Comparison of ENCODE assay signal across 8 cellular contexts in the genomic region with DNA sequence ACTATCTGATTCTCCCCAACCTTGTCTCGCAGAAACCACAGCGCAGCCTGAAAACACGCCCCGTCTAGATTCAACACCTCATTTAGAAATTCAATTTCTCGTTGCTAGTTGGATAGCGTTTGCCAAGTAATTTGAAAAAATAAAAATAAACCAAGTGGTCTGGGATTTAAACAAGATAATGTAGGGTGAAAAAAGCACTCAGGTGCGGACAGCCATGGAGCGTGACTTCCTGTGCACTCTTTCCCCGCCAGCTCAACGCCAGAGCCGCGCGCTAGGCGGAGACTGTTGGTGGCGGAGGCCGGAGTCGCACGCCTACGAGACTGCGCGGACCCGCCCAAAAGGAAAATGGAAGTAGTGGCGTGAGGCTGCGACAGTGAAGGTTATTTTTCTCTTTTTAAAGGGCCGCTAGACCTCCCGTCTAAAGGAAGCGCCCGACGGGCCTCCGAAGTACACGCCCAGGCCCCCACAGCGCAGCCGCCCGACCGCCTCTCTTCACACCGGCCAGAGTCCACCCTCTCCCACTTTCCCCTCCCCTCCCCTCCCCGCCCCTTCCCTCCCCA. TPM values are rescaled to one million over a fixed set of nuclear protein-coding genes. Genes with fewer than 3 reads are reported as not detected.
DNase-seq lines count a peak whose midpoint lies in the region; ATAC-seq lines count a peak whose summit lies in the region.

No MANE protein-coding gene starts in this region.

- H3K9me3 ChIP-seq in effector memory CD4-positive, alpha-beta T cell (ENCODE audit: control insufficient read depth, low read length): no peaks in the 10 kb centered on the region
- H3K9me3 ChIP-seq in muscle layer of colon (ENCODE audit: low read length) (no peaks in the 10 kb centered on the region), thymus (ENCODE audit: control insufficient read depth) (no peaks in the 10 kb centered on the region)

- peaks cover 8% of the 10 kb centered on the region for H3K9me3 Mint-ChIP-seq in activated CD4-positive, alpha-beta T cell treated with anti-CD3 and anti-CD28 coated beads, Interleukin-2, amount 10 ng/mL, durations not matched to agents 7 days and 5 days

- H3K36me3 ChIP-seq in effector memory CD4-positive, alpha-beta T cell (ENCODE audit: control insufficient read depth, insufficient read depth, low read length): no peaks in the 10 kb centered on the region
- no peaks in the 10 kb centered on the region for H3K36me3 ChIP-seq in muscle layer of colon (ENCODE audit: insufficient read depth, low read length)
- no peaks in the 10 kb centered on the region for H3K36me3 ChIP-seq in thymus (ENCODE audit: control insufficient read depth, insufficient read depth)

- peak; percentile 80 for ATAC-seq in HG03064 (IDR thresholded peaks at IDR 0.05; ENCODE audit: low read depth, unreplicated experiment)

- POLR2A ChIA-PET in activated CD4-positive, alpha-beta T cell treated with anti-CD3 and anti-CD28 coated beads, Interleukin-2, amount 10 ng/mL, durations not matched to agents 7 days and 5 days (lab: Charles Lee): no interaction called here

- under 1% methylated on average over 37 of the region's 37 CpGs for whole genome bisulfite sequencing in thymus

- peaks cover 32% of the 10 kb centered on the region for H3K4me1 Mint-ChIP-seq in activated CD4-positive, alpha-beta T cell treated with anti-CD3 and anti-CD28 coated beads, Interleukin-2, amount 10 ng/mL, durations not matched to agents 7 days and 5 days

- CTCF ChIA-PET in activated CD4-positive, alpha-beta T cell treated with anti-CD3 and anti-CD28 coated beads, Interleukin-2, amount 10 ng/mL, durations not matched to agents 7 days and 5 days (lab: Charles Lee): interaction anchor here (0.9 to 1.7 kb wide), 4 partner anchors 11 to 44 kb away, joined by 3 to 5 read pairs (median 4); no protein-coding TSS in a partner anchor

- H3K36me3 Mint-ChIP-seq in activated CD4-positive, alpha-beta T cell treated with anti-CD3 and anti-CD28 coated beads, Interleukin-2, amount 10 ng/mL, durations not matched to agents 7 days and 5 days (ENCODE audit: low read depth): peaks cover 28% of the 10 kb centered on the region

- no peaks in the 10 kb centered on the region for H3K27me3 ChIP-seq in effector memory CD4-positive, alpha-beta T cell (replicated peaks; ENCODE audit: control insufficient read depth, insufficient read depth, low read length, poor library complexity, severe bottlenecking)
- H3K27me3 ChIP-seq in muscle layer of colon (ENCODE audit: control insufficient read depth in 1 of 2, insufficient read depth in 2 of 2, low read length in 2 of 2) (no peaks in the 10 kb centered on the region), thymus (ENCODE audit: control insufficient read depth, insufficient read depth) (no peaks in the 10 kb centered on the region)

- peak overlapping the region; percentile 94 for H3K4me3 Mint-ChIP-seq in activated CD4-positive, alpha-beta T cell treated with anti-CD3 and anti-CD28 coated beads, Interleukin-2, amount 10 ng/mL, durations not matched to agents 7 days and 5 days

- peak overlapping the region; percentile 98 for H3K27ac Mint-ChIP-seq in activated CD4-positive, alpha-beta T cell treated with anti-CD3 and anti-CD28 coated beads, Interleukin-2, amount 10 ng/mL, durations not matched to agents 7 days and 5 days

- peaks cover 5% of the 10 kb centered on the region for H3K27me3 Mint-ChIP-seq in activated CD4-positive, alpha-beta T cell treated with anti-CD3 and anti-CD28 coated beads, Interleukin-2, amount 10 ng/mL, durations not matched to agents 7 days and 5 days

- peak overlapping the region; percentile 96 for H3K27ac ChIP-seq in effector memory CD4-positive, alpha-beta T cell (ENCODE audit: insufficient read depth, low read length, poor library complexity, severe bottlenecking)
- H3K27ac ChIP-seq in muscle layer of colon (ENCODE audit: low read depth, low read length): peak overlapping the region; percentile 91
- H3K27ac ChIP-seq in thymus (ENCODE audit: low read depth): peak overlapping the region; percentile 99

- H3K4me3 ChIP-seq in effector memory CD4-positive, alpha-beta T cell (ENCODE audit: insufficient read depth, low read depth, low read length, poor library complexity, severe bottlenecking): peak overlapping the region; percentile 58
- H3K4me3 ChIP-seq in muscle layer of colon (ENCODE audit: low read depth in 1 of 2, low read length in 2 of 2) (peak overlapping the region; percentile 50 to 90), thymus (ENCODE audit: low read length) (peak overlapping the region; percentile 99)

- peak; percentile 73 to 82 for DNase-seq in stimulated activated CD4-positive, alpha-beta T cell treated with anti-CD3 and anti-CD28 coated beads, Interleukin-15, amount 100 ng/mL, for 1 hour (ENCODE audit: low read depth in 1 of 2, low spot score in 1 of 2)
- DNase-seq in stimulated activated CD4-positive, alpha-beta T cell treated with anti-CD3 and anti-CD28 coated beads, Interleukin-1b, Interleukin-23, amount 100 ng/mL, for 48 hours: no peak
- peak; percentile 100 for DNase-seq in NCI-H2227 treated with DMSO at 0.1 percent for 48 hours (lab: John Stamatoyannopoulos, UW)
- DNase-seq in activated CD4-positive, alpha-beta T cell treated with anti-CD3 and anti-CD28 coated beads, Interleukin-2, amount 10 ng/mL, durations not matched to agents 7 days and 5 days: peak; percentile 92
- peak in 2 of 3 donors; percentile 82 to 83 for DNase-seq in effector memory CD4-positive, alpha-beta T cell

- H3K4me1 ChIP-seq in effector memory CD4-positive, alpha-beta T cell (ENCODE audit: control insufficient read depth, insufficient read depth, low read length, poor library complexity, severe bottlenecking): peaks cover 5% of the 10 kb centered on the region
- peaks cover 29% of the 10 kb centered on the region for H3K4me1 ChIP-seq in muscle layer of colon (ENCODE audit: insufficient read depth, low read length)
- H3K4me1 ChIP-seq in thymus (ENCODE audit: control insufficient read depth, insufficient read depth, low read length): peaks cover 7% of the 10 kb centered on the region

- peak overlapping the region; percentile 87 for H3K9ac ChIP-seq in muscle layer of colon (ENCODE audit: low read length)

RNA-seq across cellular contexts. Expression of gene CCNT2, which starts 0.6 kb away (rescaled TPM):
- total RNA-seq in activated CD4-positive, alpha-beta T cell treated with anti-CD3 and anti-CD28 coated beads, Interleukin-2, amount 10 ng/mL, durations not matched to agents 7 days and 5 days: 10 to 100 TPM; 43.5 to 50.4 TPM
- 26.1 TPM for polyA plus RNA-seq in thymus
